10 cellular contexts compared by ENCODE assay signal in genomic region chrX:19883878-19884277, GRCh38. TPM values are rescaled to one million over a fixed set of nuclear protein-coding genes. Genes with fewer than 3 reads are reported as not detected.
DNase-seq lines count a peak whose midpoint lies in the region; ATAC-seq and TF ChIP-seq lines count a peak whose summit lies in the region.
"Had no signal": no experiment of that assay in that cellular context is flagged by ENCODE, and none has a peak within 500 bp of the region (broad histone marks: within the 10 kb centered on the region; RNA-seq: fewer than 3 reads in every experiment).

No MANE protein-coding gene starts in this region.

- peak; percentile 41 for ATAC-seq in GM18498 (IDR thresholded peaks at IDR 0.05; ENCODE audit: unreplicated experiment)
- ATAC-seq in GM21447 (IDR thresholded peaks at IDR 0.05; ENCODE audit: unreplicated experiment): peak; percentile 35
- ATAC-seq in GM19023 (IDR thresholded peaks at IDR 0.05; ENCODE audit: unreplicated experiment): no peak

- no peaks in the 10 kb centered on the region for H3K9me3 ChIP-seq in Karpas-422 (ENCODE audit: low read length)

- H3K4me3 ChIP-seq in Karpas-422 (ENCODE audit: low read length): peak overlapping the region; percentile 31; the same call in 1 of the 2 replicates
- H3K4me3 ChIP-seq in coronary artery: no peak overlapping the region

- H3K27me3 ChIP-seq in Karpas-422 (ENCODE audit: low read length): no peaks in the 10 kb centered on the region

- H3K9ac ChIP-seq in Karpas-422 (ENCODE audit: low read length): no peak overlapping the region; the same call in 1 of the 2 replicates

- peak; percentile 61 for DNase-seq in Karpas-422
- peak; percentile 74 for DNase-seq in islet precursor cell
- DNase-seq in coronary artery (ENCODE audit: low spot score): no peak
- no peak for DNase-seq in GDM1 (lab: John Stamatoyannopoulos, UW)
- DNase-seq in NCI-H1930 (lab: John Stamatoyannopoulos, UW): no peak
- DNase-seq: NCI-H1417 treated with DMSO at 0.1 percent for 48 hours had no signal

- peaks cover 53% of the 10 kb centered on the region for H3K4me1 ChIP-seq in Karpas-422 (ENCODE audit: low read length)

- peak overlapping the region; percentile 84 for H3K4me2 ChIP-seq in Karpas-422 (ENCODE audit: low read depth, low read length, poor library complexity, severe bottlenecking)

- TF ChIP-seq CTCF in coronary artery (IDR thresholded peaks at IDR 0.05): no peak

- no peak overlapping the region for H2AFZ ChIP-seq in Karpas-422 (ENCODE audit: low read length)

- peaks cover 83% of the 10 kb centered on the region for H3K79me2 ChIP-seq in Karpas-422 (ENCODE audit: low read length)

- peak overlapping the region; percentile 86 for H3K27ac ChIP-seq in Karpas-422 (ENCODE audit: low read length)
- H3K27ac ChIP-seq in coronary artery: no peak overlapping the region
- H3K27ac ChIP-seq: VCaP had no signal

- no peaks in the 10 kb centered on the region for H3K9me2 ChIP-seq in Karpas-422 (replicated peaks; ENCODE audit: insufficient read depth, low read length)

- peaks cover under 1% of the 10 kb centered on the region; the same call in 1 of the 2 replicates for H3K36me3 ChIP-seq in Karpas-422 (ENCODE audit: insufficient read depth, low read length)

- peaks cover 7% of the 10 kb centered on the region; the same call in 1 of the 2 replicates for H4K20me1 ChIP-seq in Karpas-422 (ENCODE audit: insufficient read depth, low read depth, low read length)

RNA-seq across cellular contexts. Expression of gene SH3KBP1, which starts 3.5 kb away (rescaled TPM):
- total RNA-seq in Karpas-422 (2014; rRNA removed; shearing (Covaris generic); ENCODE audit: low replicate concordance): 72.0 and 79.6 TPM in 2 replicates

Comparison
In these comparisons a context has a peak if more than half of its experiments do, and no peak if none do; other contexts are left out.
1. DNase-seq: peak in Karpas-422 (single experiment) and islet precursor cell (single experiment); none in coronary artery (single experiment), GDM1 (single experiment) and NCI-H1930 (0 of 2).